ENCODE assay signal across 8 cellular contexts in the genomic region with DNA sequence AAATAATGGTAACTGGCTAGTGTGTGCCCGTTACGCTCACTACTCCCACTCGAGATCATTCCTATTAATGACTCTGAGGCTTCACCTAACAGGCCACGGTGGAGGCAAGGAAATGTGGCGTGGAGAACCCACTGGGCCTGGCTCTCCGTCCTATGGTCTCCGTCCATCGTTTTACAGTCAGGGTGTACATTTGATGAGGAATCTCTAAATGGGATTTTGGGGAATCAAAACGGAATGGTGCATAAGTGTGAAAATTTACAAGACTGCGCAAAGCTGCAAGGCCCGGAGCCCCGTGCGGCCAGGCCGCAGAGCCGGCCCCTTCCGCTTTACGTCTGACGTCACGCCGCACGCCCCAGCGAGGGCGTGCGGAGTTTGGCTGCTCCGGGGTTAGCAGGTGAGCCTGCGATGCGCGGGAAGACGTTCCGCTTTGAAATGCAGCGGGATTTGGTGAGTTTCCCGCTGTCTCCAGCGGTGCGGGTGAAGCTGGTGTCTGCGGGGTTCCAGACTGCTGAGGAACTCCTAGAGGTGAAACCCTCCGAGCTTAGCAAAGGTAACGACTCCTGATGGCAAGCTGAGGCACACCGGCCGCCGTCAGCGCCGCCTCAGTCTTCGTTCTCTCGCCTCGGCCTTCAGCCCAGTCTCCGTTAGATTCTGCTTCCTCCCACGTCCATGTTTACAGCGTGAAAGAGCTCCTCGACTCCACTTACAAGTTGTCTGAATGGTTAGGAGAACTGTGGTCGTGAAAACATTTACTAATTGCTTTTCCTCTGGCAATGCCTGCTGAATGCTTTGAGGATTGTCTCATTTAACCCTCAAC. TPM values are rescaled to one million over a fixed set of nuclear protein-coding genes. Genes with fewer than 3 reads are reported as not detected.
A peak's percentile ranks its signal among the peaks of the same experiment; 100 is the strongest.
DNase-seq lines count a peak whose midpoint lies in the region; ATAC-seq and TF ChIP-seq lines count a peak whose summit lies in the region.

A gene (plus strand): TSS at position 364 of the 817 bp plus-strand sequence. CDS start 42 bp downstream, at position 406.

- H3K9me3 ChIP-seq in IMR-90 (ENCODE audit: control insufficient read depth, insufficient read depth, low read length): no peaks in the 10 kb centered on the region; the same call in 1 of the 2 replicates
- H3K9me3 ChIP-seq in PC-3 (ENCODE audit: low read length): no peaks in the 10 kb centered on the region
- no peaks in the 10 kb centered on the region for H3K9me3 ChIP-seq in mucosa of rectum (ENCODE audit: control insufficient read depth in 2 of 2, low read length in 2 of 2)

- peak within 1 kb of the TSS; percentile 89 for H2AK5ac ChIP-seq in IMR-90 (ENCODE audit: low read depth, low read length)

- no peaks in the 10 kb centered on the region for H3K9me2 ChIP-seq in PC-3 (replicated peaks; ENCODE audit: low read length)

- H3K23ac ChIP-seq in IMR-90 (ENCODE audit: low read depth, low read length): peak within 1 kb of the TSS; percentile 85

- H2BK120ac ChIP-seq in IMR-90 (ENCODE audit: low read depth, low read length): peak within 1 kb of the TSS; percentile 75

- peaks cover 9 to 32% of the 10 kb centered on the region in 2 experiments for H3K79me1 ChIP-seq in IMR-90 (ENCODE audit: low read depth in 1 of 2, low read length in 2 of 2)

- peak within 1 kb of the TSS; percentile 53 for H3K18ac ChIP-seq in IMR-90 (ENCODE audit: low read depth, low read length)

- H2BK5ac ChIP-seq in IMR-90 (ENCODE audit: low read depth, low read length, poor library complexity, severe bottlenecking): peak within 1 kb of the TSS; percentile 66

- H3K4me1 ChIP-seq in IMR-90 (ENCODE audit: control insufficient read depth, insufficient read depth, low read length): peaks cover 3% of the 10 kb centered on the region
- peaks cover 23% of the 10 kb centered on the region for H3K4me1 ChIP-seq in PC-3 (ENCODE audit: insufficient read depth, low read length)
- H3K4me1 ChIP-seq in mucosa of rectum (ENCODE audit: control insufficient read depth in 2 of 2, insufficient read depth in 2 of 2, low read length in 2 of 2): peaks cover 7 to 8% of the 10 kb centered on the region in 2 donors

- DNase-seq in DMS114 treated with DMSO at 0.1 percent for 48 hours (lab: John Stamatoyannopoulos, UW; ENCODE audit: unreplicated experiment) (peak; percentile 93), IMR-90 (peak; percentile 83), PC-3 (peak; percentile 94), erythroblast (lab: John Stamatoyannopoulos, UW) (peak; percentile 91)
- peak; percentile 85 for DNase-seq in activated T-cell treated with anti-CD3 and anti-CD28 coated beads, Interleukin-2, amount 50 U/mL, for 1 hour
- DNase-seq in stimulated activated CD8-positive, alpha-beta memory T cell treated with anti-CD3 and anti-CD28 coated beads, Interleukin-4, amount 100 ng/mL, for 4 hours (ENCODE audit: low read depth in 2 of 2, low spot score in 1 of 2): peak; percentile 49 to 70

- H4K5ac ChIP-seq in IMR-90 (ENCODE audit: low read depth, low read length): peak within 1 kb of the TSS; percentile 96

- in situ Hi-C loops in IMR-90 (cut with MboI; ENCODE audit: low sequenced_read_pairs): no loop called here

- peaks cover 2% of the 10 kb centered on the region; the same call in 1 of the 2 replicates for H3K9me1 ChIP-seq in IMR-90 (ENCODE audit: insufficient read depth, low read length)

- peak within 1 kb of the TSS; percentile 91 for H4K91ac ChIP-seq in IMR-90 (ENCODE audit: insufficient read depth, low read depth, low read length)

- no peak within 1 kb of the TSS; the same call in 1 of the 2 replicates for H2BK20ac ChIP-seq in IMR-90 (ENCODE audit: low read depth, low read length)

- H2BK15ac ChIP-seq in IMR-90 (ENCODE audit: low read depth, low read length): peak within 1 kb of the TSS; percentile 63; the same call in 1 of the 3 replicates

- H4K8ac ChIP-seq in IMR-90 (ENCODE audit: low read depth in 2 of 2, low read length in 2 of 2): peak within 1 kb of the TSS; percentile 100

- POLR2A ChIA-PET in IMR-90 (lab: Charles Lee; ENCODE audit: unreplicated experiment) (interaction anchor here (0.5 kb wide), 2 partner anchors 33 to 173 kb away, joined by 3 read pairs; no protein-coding TSS in a partner anchor), PC-3 (lab: Charles Lee; ENCODE audit: unreplicated experiment) (interaction anchor here (0.5 to 0.7 kb wide), 2 partner anchors 9 to 97 kb away, joined by 3 to 8 read pairs; no protein-coding TSS in a partner anchor)

- H3K4me3 ChIP-seq in IMR-90 (ENCODE audit: insufficient read depth, low read depth, low read length) (peak within 1 kb of the TSS; percentile 93), PC-3 (ENCODE audit: low read length) (peak within 1 kb of the TSS; percentile 76), mucosa of rectum (ENCODE audit: low read length in 2 of 2) (peak within 1 kb of the TSS; percentile 78 to 90)

- no peaks in the 10 kb centered on the region for H3F3A ChIP-seq in PC-3 (ENCODE audit: low read length, unreplicated experiment)

- H3K4me2 ChIP-seq in IMR-90 (ENCODE audit: low read depth, low read length) (peak within 1 kb of the TSS; percentile 78), PC-3 (ENCODE audit: low read length) (peak within 1 kb of the TSS; percentile 91)

- H4K20me1 ChIP-seq in IMR-90 (ENCODE audit: insufficient read depth, low read length) (no peaks in the 10 kb centered on the region), PC-3 (ENCODE audit: low read length) (no peaks in the 10 kb centered on the region)

- H3K9ac ChIP-seq in IMR-90 (ENCODE audit: low read depth, low read length): peak within 1 kb of the TSS; percentile 65
- H3K9ac ChIP-seq in PC-3 (ENCODE audit: low read length): peak within 1 kb of the TSS; percentile 82
- peak within 1 kb of the TSS; percentile 66 to 80 for H3K9ac ChIP-seq in mucosa of rectum (ENCODE audit: low read depth in 1 of 2, low read length in 2 of 2)

- H3K14ac ChIP-seq in IMR-90 (replicated peaks; ENCODE audit: low read depth, low read length): peak within 1 kb of the TSS; percentile 97

- dilution Hi-C loops in IMR-90 (cut with HindIII; ENCODE audit: low sequenced_read_pairs, unreplicated experiment): no loop called here

- H3K4ac ChIP-seq in IMR-90 (ENCODE audit: low read depth, low read length): peak within 1 kb of the TSS; percentile 95

- ATAC-seq in GM21526 (IDR thresholded peaks at IDR 0.05; ENCODE audit: low FRiP score, unreplicated experiment): peak; percentile 89
- ATAC-seq in IMR-90 (ENCODE audit: low read depth): peak; percentile 99
- peak; percentile 99 for ATAC-seq in PC-3

- peak within 1 kb of the TSS; percentile 67 for H3K27ac ChIP-seq in IMR-90 (ENCODE audit: insufficient read depth, low read length)
- peak within 1 kb of the TSS; percentile 46 for H3K27ac ChIP-seq in PC-3 (ENCODE audit: low read length)
- H3K27ac ChIP-seq in mucosa of rectum (ENCODE audit: low read depth in 2 of 2, low read length in 2 of 2): peak within 1 kb of the TSS; percentile 41 to 75

- CTCF ChIA-PET in IMR-90 (lab: Yijun Ruan, JAX) (interaction anchor here (0.5 to 1.4 kb wide), 4 partner anchors 19 to 1008 kb away, joined by 3 to 4 read pairs (median 3); no protein-coding TSS in a partner anchor), PC-3 (lab: Charles Lee) (interaction anchor here (0.6 kb wide), 1 partner anchor 25 kb away, joined by 4 read pairs; no protein-coding TSS in a partner anchor)

- WGBS in IMR-90 (ENCODE audit: extremely low coverage in 2 of 2, insufficient read length in 1 of 2), 2 experiments: 2% methylated on average over 20 of the region's 50 CpGs; no CpG with 5 or more reads in 1 of the 2 experiments

- TF ChIP-seq CTCF in IMR-90 (conservative IDR thresholded peaks at IDR 0.05; ENCODE audit: low read depth, low read length) (no peak), PC-3 (conservative IDR thresholded peaks at IDR 0.05; ENCODE audit: low read depth, low read length) (no peak)

- H2AFZ ChIP-seq in IMR-90 (replicated peaks; ENCODE audit: low read length, poor library complexity): peak within 1 kb of the TSS; percentile 99
- peak within 1 kb of the TSS; percentile 98 for H2AFZ ChIP-seq in PC-3 (ENCODE audit: low read length)

- TF ChIP-seq POLR2A in IMR-90 (IDR thresholded peaks at IDR 0.05; ENCODE audit: low read depth, low read length) (peak; percentile 26; the same call in 1 of the 2 replicates), erythroblast (IDR thresholded peaks at IDR 0.05; ENCODE audit: low read length) (peak; percentile 92)

- peak within 1 kb of the TSS; percentile 71 for H2AK9ac ChIP-seq in IMR-90 (replicated peaks; ENCODE audit: low read depth, low read length, poor library complexity)

- H3K36me3 ChIP-seq in IMR-90 (ENCODE audit: control insufficient read depth, insufficient read depth, low read length) (no peaks in the 10 kb centered on the region), PC-3 (ENCODE audit: low read depth, low read length) (peaks cover 6% of the 10 kb centered on the region; the same call in 1 of the 2 replicates), mucosa of rectum (ENCODE audit: control insufficient read depth in 2 of 2, insufficient read depth in 2 of 2, low read length in 2 of 2) (peaks cover 0 to 3% of the 10 kb centered on the region in 2 donors)

- H3K56ac ChIP-seq in IMR-90 (ENCODE audit: extremely low read depth, insufficient read depth, low read length): peak within 1 kb of the TSS; percentile 82

- peaks cover 31% of the 10 kb centered on the region for H3K79me2 ChIP-seq in PC-3 (ENCODE audit: low read length)

- intact Hi-C loops in IMR-90 (cut with micrococcal nuclease): loop anchor here (1.0 to 5.0 kb wide), 3 partner anchors 60 to 174 kb away; no protein-coding TSS in a partner anchor
- intact Hi-C loops in PC-3 (cut with micrococcal nuclease): loop anchor here (5.0 kb wide), 2 partner anchors 60 to 175 kb away; no protein-coding TSS in a partner anchor

- no peak for TF ChIP-seq RAD21 in IMR-90 (IDR thresholded peaks at IDR 0.05; ENCODE audit: low read length)

- BruUV-seq in IMR-90 (replicated peaks; lab: Mats Ljungman, UMichigan): TSS peak; percentile 76
- BruUV-seq in PC-3 (replicated peaks; lab: Mats Ljungman, UMichigan): TSS peak; percentile 97

- H3K27me3 ChIP-seq in IMR-90 (ENCODE audit: control insufficient read depth, insufficient read depth, low read length) (no peaks in the 10 kb centered on the region), PC-3 (ENCODE audit: low read length) (no peaks in the 10 kb centered on the region), mucosa of rectum (ENCODE audit: control insufficient read depth in 2 of 2, insufficient read depth in 2 of 2, low read length in 2 of 2) (no peaks in the 10 kb centered on the region)

RNA-seq across cellular contexts. Expression of the gene that starts here (rescaled TPM):
- 21.1 and 28.6 TPM in 2 replicates for total RNA-seq in IMR-90 (2012; rRNA removed)
- 21.4 and 28.3 TPM in 2 replicates for polyA plus RNA-seq in IMR-90 (2012; rRNA removed)
- polyA plus RNA-seq in IMR-90 (2012; cell fraction: cytosol; rRNA removed): 4.9 and 5.6 TPM in 2 replicates
- 2.0 and 8.6 TPM in 2 replicates for polyA plus RNA-seq in IMR-90 (2012; cell fraction: nucleus; rRNA removed; ENCODE audit: low replicate concordance)
- total RNA-seq in PC-3 (2014; rRNA removed): 58.9 and 71.1 TPM in 2 replicates

Comparison
In these comparisons a context has a peak if more than half of its experiments do, and no peak if none do; other contexts are left out.
1. Peak in every context shown above with its lines: DNase-seq, ATAC-seq, H3K4me3 ChIP-seq and H3K27ac ChIP-seq.